Comparison of ENCODE assay signal across 9 cellular contexts in the genomic region with DNA sequence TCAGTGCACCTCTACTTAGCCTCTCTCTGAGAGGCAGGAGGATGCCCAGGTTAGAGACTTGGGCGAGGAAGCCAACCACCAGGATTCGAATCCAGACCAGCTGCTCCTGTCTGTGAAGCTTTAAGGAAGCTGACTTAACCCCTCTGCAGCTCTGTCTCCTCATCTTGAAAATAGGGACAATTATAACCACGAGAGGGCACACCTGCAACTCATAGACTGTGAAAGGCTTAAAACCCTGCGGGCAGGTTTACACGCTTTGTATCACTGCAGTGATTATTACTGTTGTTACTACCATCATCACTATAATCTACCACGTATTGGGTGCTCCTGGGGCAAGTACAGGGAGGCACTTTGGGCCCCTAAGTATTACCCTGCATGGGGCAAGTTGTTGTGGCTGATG.
DNase-seq lines count a peak whose midpoint lies in the region; ATAC-seq and TF ChIP-seq lines count a peak whose summit lies in the region.
"Had no signal": no experiment of that assay in that cellular context is flagged by ENCODE, and none has a peak within 500 bp of the region (broad histone marks: within the 10 kb centered on the region; RNA-seq: fewer than 3 reads in every experiment).

No MANE protein-coding gene starts in this region.

- H3K9me3 ChIP-seq in transverse colon = no peaks in the 10 kb centered on the region

- TF ChIP-seq EP300 in transverse colon (IDR thresholded peaks at IDR 0.05; ENCODE audit: low read depth) = no peak

- TF ChIP-seq POLR2A in transverse colon (IDR thresholded peaks at IDR 0.05) = no peak

- TF ChIP-seq CTCF in C4-2B (conservative IDR thresholded peaks at IDR 0.05) (peak; percentile 71), nephron progenitor cell (IDR thresholded peaks at IDR 0.05) (no peak), transverse colon (IDR thresholded peaks at IDR 0.05) (no peak)

- intact Hi-C loops in transverse colon (cut with DNase I; ENCODE audit: low total_unique reads) = no loop called here

- peak; percentile 67 for DNase-seq in NCI-H82 (lab: John Stamatoyannopoulos, UW)
- peak in 1 of 2 donors; percentile 27 for DNase-seq in central memory CD8-positive, alpha-beta T cell (ENCODE audit: low spot score in 2 of 2)
- no peak for DNase-seq in NCI-H1105 treated with DMSO at 0.1 percent for 48 hours (lab: John Stamatoyannopoulos, UW)
- no peak for DNase-seq in nephron progenitor cell
- no peak for DNase-seq in occipital lobe (lab: John Stamatoyannopoulos, UW)
- DNase-seq in transverse colon = no peak

- no peaks in the 10 kb centered on the region for H3K27me3 Mint-ChIP-seq in central memory CD8-positive, alpha-beta T cell
- H3K27me3 Mint-ChIP-seq in nephron progenitor cell (ENCODE audit: low read depth, poor library complexity) = peaks cover 19% of the 10 kb centered on the region

- no peaks in the 10 kb centered on the region for H3K9me3 Mint-ChIP-seq in central memory CD8-positive, alpha-beta T cell
- peaks cover 5% of the 10 kb centered on the region for H3K9me3 Mint-ChIP-seq in nephron progenitor cell

- H3K27ac ChIP-seq in C4-2B (no peak overlapping the region), transverse colon (no peak overlapping the region)

- H3K36me3 ChIP-seq in transverse colon = no peaks in the 10 kb centered on the region

- in situ Hi-C loops in transverse colon (cut with MboI; ENCODE audit: low pct_ligation_motif_present in 1 of 4, low pct_unique_long_range_greater_than_20kb in 1 of 4, low sequenced_read_pairs in 3 of 4) = no loop called here

- H3K36me3 Mint-ChIP-seq in central memory CD8-positive, alpha-beta T cell (ENCODE audit: insufficient read depth) = no peaks in the 10 kb centered on the region
- no peaks in the 10 kb centered on the region for H3K36me3 Mint-ChIP-seq in nephron progenitor cell (ENCODE audit: low read depth)
- H3K36me3 Mint-ChIP-seq: brain had no signal

- H3K27ac Mint-ChIP-seq in central memory CD8-positive, alpha-beta T cell (ENCODE audit: low read depth) = peak overlapping the region; percentile 70
- H3K27ac Mint-ChIP-seq in nephron progenitor cell = no peak overlapping the region

- peak; percentile 50 for ATAC-seq in GM19035 (IDR thresholded peaks at IDR 0.05; ENCODE audit: unreplicated experiment)
- no peak for ATAC-seq in central memory CD8-positive, alpha-beta T cell (replicated peaks; ENCODE audit: extremely low read depth, poor library complexity, severe bottlenecking)

- WGBS in transverse colon (ENCODE audit: low coverage in 1 of 2), 2 donors = 40% methylated on average over 6 of the region's 6 CpGs; no CpG with 5 or more reads in 1 of the 2 donors

- no peak overlapping the region for H3K4me3 ChIP-seq in transverse colon

- no peaks in the 10 kb centered on the region for H3K27me3 ChIP-seq in transverse colon

- no peak overlapping the region for H3K4me3 Mint-ChIP-seq in central memory CD8-positive, alpha-beta T cell
- no peak overlapping the region for H3K4me3 Mint-ChIP-seq in nephron progenitor cell
- H3K4me3 Mint-ChIP-seq: brain had no signal

- H3K4me1 ChIP-seq in transverse colon = no peaks in the 10 kb centered on the region

- peaks cover 34% of the 10 kb centered on the region for H3K4me1 Mint-ChIP-seq in central memory CD8-positive, alpha-beta T cell
- no peaks in the 10 kb centered on the region for H3K4me1 Mint-ChIP-seq in nephron progenitor cell
- H3K4me1 Mint-ChIP-seq: brain had no signal
